In genomic region chr4:98995183-98996055, GRCh38 we compare ENCODE assay signal across 1 cellular context.
TF ChIP-seq lines count a peak whose summit lies in the region.

TSS of gene METAP1 (plus strand) at chr4:98995721. CDS start at chr4:98995754, 33 bp downstream.

TF ChIP-seq in K562, 482 proteins besides CTCF, POLR2A, EP300 and RAD21 (continued from another document and continues in another):
- no peak for TF ChIP-seq ZSCAN32 (CRISPR knock-in tag; IDR thresholded peaks at IDR 0.05)
- peak; percentile 94 for TF ChIP-seq POLR2G (IDR thresholded peaks at IDR 0.05; ENCODE audit: low read depth, low read length)
- peak; percentile 26; the same call in 1 of the 2 replicates for TF ChIP-seq XRCC5 (IDR thresholded peaks at IDR 0.05; ENCODE audit: low read depth, low read length)
- peak; percentile 12; the same call in 1 of the 2 replicates for TF ChIP-seq PML (IDR thresholded peaks at IDR 0.05; ENCODE audit: low read length)
- TF ChIP-seq NUFIP1 (IDR thresholded peaks at IDR 0.05; ENCODE audit: partially characterized antibody), result no peak
- TF ChIP-seq ZBTB7A (IDR thresholded peaks at IDR 0.05; ENCODE audit: borderline replicate concordance, control insufficient read depth, low read depth, low read length), result peak; percentile 51; the same call in 1 of the 2 replicates
- TF ChIP-seq NCOA1 (IDR thresholded peaks at IDR 0.05; ENCODE audit: low read depth), result no peak
- TF ChIP-seq TOE1 (IDR thresholded peaks at IDR 0.05; ENCODE audit: borderline replicate concordance), result peak; percentile 62; the same call in 1 of the 2 replicates
- TF ChIP-seq TOE1 (CRISPR knock-in tag; IDR thresholded peaks at IDR 0.05; ENCODE audit: borderline replicate concordance, low read depth), result no peak
- TF ChIP-seq ZNF717 (CRISPR knock-in tag; IDR thresholded peaks at IDR 0.05), result no peak
- TF ChIP-seq HNRNPLL (IDR thresholded peaks at IDR 0.05; ENCODE audit: low read depth, low read length, poor library complexity, severe bottlenecking), result peak; percentile 59
- peak; percentile 63 for TF ChIP-seq SETDB1 (IDR thresholded peaks at IDR 0.05; ENCODE audit: low read length)
- peak; percentile 93 for TF ChIP-seq DEAF1 (CRISPR knock-in tag; IDR thresholded peaks at IDR 0.05)
- peak; percentile 41; the same call in 1 of the 2 replicates for TF ChIP-seq MBD2 (IDR thresholded peaks at IDR 0.05; ENCODE audit: borderline replicate concordance, low read depth)
- no peak for TF ChIP-seq THRAP3 (IDR thresholded peaks at IDR 0.05; ENCODE audit: borderline replicate concordance)
- TF ChIP-seq ATF4 (CRISPR knock-in tag; IDR thresholded peaks at IDR 0.05), result no peak
- TF ChIP-seq ESRRA (IDR thresholded peaks at IDR 0.05; ENCODE audit: borderline replicate concordance, low read depth), result peak; percentile 7; the same call in 1 of the 2 replicates
- TF ChIP-seq ZNF512 (tag; IDR thresholded peaks at IDR 0.05), result no peak
- peak; percentile 66; the same call in 1 of the 2 replicates for TF ChIP-seq STAG1 (CRISPR knock-in tag; IDR thresholded peaks at IDR 0.05; ENCODE audit: borderline replicate concordance)
- TF ChIP-seq CCAR2 (IDR thresholded peaks at IDR 0.05; ENCODE audit: low read depth, low read length), result no peak
- peak; percentile 89 for TF ChIP-seq ARID4B (CRISPR knock-in tag; IDR thresholded peaks at IDR 0.05)
- TF ChIP-seq, protein P1, sequence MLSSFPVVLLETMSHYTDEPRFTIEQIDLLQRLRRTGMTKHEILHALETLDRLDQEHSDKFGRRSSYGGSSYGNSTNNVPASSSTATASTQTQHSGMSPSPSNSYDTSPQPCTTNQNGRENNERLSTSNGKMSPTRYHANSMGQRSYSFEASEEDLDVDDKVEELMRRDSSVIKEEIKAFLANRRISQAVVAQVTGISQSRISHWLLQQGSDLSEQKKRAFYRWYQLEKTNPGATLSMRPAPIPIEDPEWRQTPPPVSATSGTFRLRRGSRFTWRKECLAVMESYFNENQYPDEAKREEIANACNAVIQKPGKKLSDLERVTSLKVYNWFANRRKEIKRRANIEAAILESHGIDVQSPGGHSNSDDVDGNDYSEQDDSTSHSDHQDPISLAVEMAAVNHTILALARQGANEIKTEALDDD (IDR thresholded peaks at IDR 0.05), result peak; percentile 69; the same call in 1 of the 2 replicates
- peak; percentile 4 for TF ChIP-seq MEIS2 (IDR thresholded peaks at IDR 0.05; ENCODE audit: partially characterized antibody)
- TF ChIP-seq MTF1 (CRISPR knock-in tag; IDR thresholded peaks at IDR 0.05; ENCODE audit: borderline replicate concordance), result no peak
- TF ChIP-seq, protein P2, sequence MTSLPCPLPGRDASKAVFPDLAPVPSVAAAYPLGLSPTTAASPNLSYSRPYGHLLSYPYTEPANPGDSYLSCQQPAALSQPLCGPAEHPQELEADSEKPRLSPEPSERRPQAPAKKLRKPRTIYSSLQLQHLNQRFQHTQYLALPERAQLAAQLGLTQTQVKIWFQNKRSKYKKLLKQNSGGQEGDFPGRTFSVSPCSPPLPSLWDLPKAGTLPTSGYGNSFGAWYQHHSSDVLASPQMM (CRISPR knock-in tag; IDR thresholded peaks at IDR 0.05), result no peak
- TF ChIP-seq CEBPB (tag; IDR thresholded peaks at IDR 0.05), result no peak
- TF ChIP-seq BRD4 (IDR thresholded peaks at IDR 0.05), result no peak
- no peak for TF ChIP-seq CAMTA2 (CRISPR knock-in tag; conservative IDR thresholded peaks at IDR 0.05)
- peak; percentile 71 for TF ChIP-seq BHLHE40 (IDR thresholded peaks at IDR 0.05; ENCODE audit: low read length)
- TF ChIP-seq ZNF766 (CRISPR knock-in tag; conservative IDR thresholded peaks at IDR 0.05), result no peak
- peak; percentile 85 for TF ChIP-seq CREM (IDR thresholded peaks at IDR 0.05; ENCODE audit: low read depth)
- TF ChIP-seq SPI1 (IDR thresholded peaks at IDR 0.05; ENCODE audit: borderline replicate concordance, low read depth, low read length), result peak; percentile 89
- 0 out of 2 replicates have a peak, but pooled peaks have one; percentile 10 for TF ChIP-seq ZNF134 (CRISPR knock-in tag; conservative IDR thresholded peaks at IDR 0.05)
- no peak for TF ChIP-seq MCM3 (IDR thresholded peaks at IDR 0.05)
- TF ChIP-seq RBM34 (IDR thresholded peaks at IDR 0.05; ENCODE audit: borderline replicate concordance, insufficient read depth, low read length), result peak; percentile 33; the same call in 1 of the 2 replicates
- TF ChIP-seq ZNF384 (IDR thresholded peaks at IDR 0.05; ENCODE audit: low read depth, low read length), result 0 out of 2 replicates have a peak, but pooled peaks have one; percentile 54
- no peak; the same call in 1 of the 2 replicates for TF ChIP-seq KAT7 (CRISPR knock-in tag; IDR thresholded peaks at IDR 0.05; ENCODE audit: borderline replicate concordance)
- peak; percentile 95 for TF ChIP-seq EP400 (IDR thresholded peaks at IDR 0.05)
- TF ChIP-seq TARDBP (IDR thresholded peaks at IDR 0.05), result no peak
- peak; percentile 68 for TF ChIP-seq CTBP1 (IDR thresholded peaks at IDR 0.05; ENCODE audit: borderline replicate concordance)
- TF ChIP-seq ZNF589 (CRISPR knock-in tag; IDR thresholded peaks at IDR 0.05; ENCODE audit: low read depth), result 0 out of 2 replicates have a peak, but pooled peaks have one; percentile 44
- TF ChIP-seq TCF7L2 (IDR thresholded peaks at IDR 0.05; ENCODE audit: low read depth, low read length), result no peak
- TF ChIP-seq TFAP4 (CRISPR knock-in tag; IDR thresholded peaks at IDR 0.05; ENCODE audit: borderline replicate concordance), result peak; percentile 79
- peak; percentile 93 for TF ChIP-seq SUPT5H (IDR thresholded peaks at IDR 0.05)
- TF ChIP-seq NBN (IDR thresholded peaks at IDR 0.05; ENCODE audit: low read depth), result peak; percentile 70
- TF ChIP-seq KAT8 (IDR thresholded peaks at IDR 0.05; ENCODE audit: low read depth), result no peak
- TF ChIP-seq DDX20 (tag; IDR thresholded peaks at IDR 0.05; ENCODE audit: low read depth), result no peak
- peak; percentile 63 for TF ChIP-seq ATF7 (IDR thresholded peaks at IDR 0.05)
- peak; percentile 96 for TF ChIP-seq CXXC5 (CRISPR knock-in tag; IDR thresholded peaks at IDR 0.05)
- TF ChIP-seq ZFP30 (CRISPR knock-in tag; IDR thresholded peaks at IDR 0.05; ENCODE audit: borderline replicate concordance), result no peak
- no peak for TF ChIP-seq ELK3 (CRISPR knock-in tag; IDR thresholded peaks at IDR 0.05)
- peak; percentile 42 for TF ChIP-seq NFIC (IDR thresholded peaks at IDR 0.05)
- no peak for TF ChIP-seq SMARCA5 (IDR thresholded peaks at IDR 0.05)
- peak; percentile 69; the same call in 1 of the 2 replicates for TF ChIP-seq SMAD3 (CRISPR knock-in tag; conservative IDR thresholded peaks at IDR 0.05)
- TF ChIP-seq, protein P3, sequence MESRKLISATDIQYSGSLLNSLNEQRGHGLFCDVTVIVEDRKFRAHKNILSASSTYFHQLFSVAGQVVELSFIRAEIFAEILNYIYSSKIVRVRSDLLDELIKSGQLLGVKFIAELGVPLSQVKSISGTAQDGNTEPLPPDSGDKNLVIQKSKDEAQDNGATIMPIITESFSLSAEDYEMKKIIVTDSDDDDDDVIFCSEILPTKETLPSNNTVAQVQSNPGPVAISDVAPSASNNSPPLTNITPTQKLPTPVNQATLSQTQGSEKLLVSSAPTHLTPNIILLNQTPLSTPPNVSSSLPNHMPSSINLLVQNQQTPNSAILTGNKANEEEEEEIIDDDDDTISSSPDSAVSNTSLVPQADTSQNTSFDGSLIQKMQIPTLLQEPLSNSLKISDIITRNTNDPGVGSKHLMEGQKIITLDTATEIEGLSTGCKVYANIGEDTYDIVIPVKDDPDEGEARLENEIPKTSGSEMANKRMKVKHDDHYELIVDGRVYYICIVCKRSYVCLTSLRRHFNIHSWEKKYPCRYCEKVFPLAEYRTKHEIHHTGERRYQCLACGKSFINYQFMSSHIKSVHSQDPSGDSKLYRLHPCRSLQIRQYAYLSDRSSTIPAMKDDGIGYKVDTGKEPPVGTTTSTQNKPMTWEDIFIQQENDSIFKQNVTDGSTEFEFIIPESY (CRISPR knock-in tag; IDR thresholded peaks at IDR 0.05), result peak; percentile 66; the same call in 1 of the 2 replicates
- no peak for TF ChIP-seq ZNF699 (CRISPR knock-in tag; IDR thresholded peaks at IDR 0.05; ENCODE audit: insufficient replicate concordance)
- 0 out of 2 replicates have a peak, but pooled peaks have one; percentile 54 for TF ChIP-seq ZNF197 (CRISPR knock-in tag; IDR thresholded peaks at IDR 0.05; ENCODE audit: low read depth)
- TF ChIP-seq SAP30 (IDR thresholded peaks at IDR 0.05; ENCODE audit: borderline replicate concordance, insufficient read depth, low read depth, low read length, poor library complexity, severe bottlenecking), result peak; percentile 31
- peak; percentile 71 to 83 for TF ChIP-seq NONO (IDR thresholded peaks at IDR 0.05; ENCODE audit: low read depth in 2 of 2, low read length in 1 of 2)
- no peak for TF ChIP-seq ID3 (CRISPR knock-in tag; IDR thresholded peaks at IDR 0.05)
- peak; percentile 63 for TF ChIP-seq ID3 (tag; IDR thresholded peaks at IDR 0.05)
